Comparison of ENCODE assay signal across 1 cellular context in genomic region chr11:104105155-104105554, GRCh38.
TF ChIP-seq lines count a peak whose summit lies in the region.

No MANE protein-coding gene starts in this region.

TF ChIP-seq in HEK293, 187 proteins besides CTCF, POLR2A, EP300 and RAD21 (continued from another document):
- TF ChIP-seq KLF16 (tag by site-specific recombination; IDR thresholded peaks at IDR 0.05) = no peak
- TF ChIP-seq ZNF157 (tag by site-specific recombination; IDR thresholded peaks at IDR 0.05) = no peak
- no peak for TF ChIP-seq PRDM4 (tag by site-specific recombination; IDR thresholded peaks at IDR 0.05)
- TF ChIP-seq ZNF530 (tag by site-specific recombination; IDR thresholded peaks at IDR 0.05; ENCODE audit: low read depth) = no peak
- no peak for TF ChIP-seq ZNF140 (tag by site-specific recombination; IDR thresholded peaks at IDR 0.05)
- no peak for TF ChIP-seq ZNF701 (tag by site-specific recombination; IDR thresholded peaks at IDR 0.05)
- no peak for TF ChIP-seq ZNF548 (tag by site-specific recombination; IDR thresholded peaks at IDR 0.05)
- no peak for TF ChIP-seq SP3 (tag by site-specific recombination; IDR thresholded peaks at IDR 0.05)
- no peak for TF ChIP-seq ZNF76 (tag by site-specific recombination; IDR thresholded peaks at IDR 0.05; ENCODE audit: borderline replicate concordance, low read depth)
- TF ChIP-seq TCF7L2 (IDR thresholded peaks at IDR 0.05; ENCODE audit: borderline replicate concordance, low read depth, low read length) = no peak
- no peak for TF ChIP-seq ZNF148 (tag by site-specific recombination; IDR thresholded peaks at IDR 0.05; ENCODE audit: borderline replicate concordance)
- TF ChIP-seq ZNF23 (tag by site-specific recombination; IDR thresholded peaks at IDR 0.05; ENCODE audit: borderline replicate concordance) = no peak
- no peak for TF ChIP-seq ZNF623 (tag by site-specific recombination; IDR thresholded peaks at IDR 0.05)
- no peak for TF ChIP-seq BCL6B (tag by site-specific recombination; IDR thresholded peaks at IDR 0.05)
- no peak for TF ChIP-seq ZNF639 (tag by site-specific recombination; IDR thresholded peaks at IDR 0.05)
- TF ChIP-seq PRDM10 (tag by site-specific recombination; IDR thresholded peaks at IDR 0.05) = 0 out of 2 replicates have a peak, but pooled peaks have one; percentile 7
